8 cellular contexts compared by ENCODE assay signal in the genomic region with DNA sequence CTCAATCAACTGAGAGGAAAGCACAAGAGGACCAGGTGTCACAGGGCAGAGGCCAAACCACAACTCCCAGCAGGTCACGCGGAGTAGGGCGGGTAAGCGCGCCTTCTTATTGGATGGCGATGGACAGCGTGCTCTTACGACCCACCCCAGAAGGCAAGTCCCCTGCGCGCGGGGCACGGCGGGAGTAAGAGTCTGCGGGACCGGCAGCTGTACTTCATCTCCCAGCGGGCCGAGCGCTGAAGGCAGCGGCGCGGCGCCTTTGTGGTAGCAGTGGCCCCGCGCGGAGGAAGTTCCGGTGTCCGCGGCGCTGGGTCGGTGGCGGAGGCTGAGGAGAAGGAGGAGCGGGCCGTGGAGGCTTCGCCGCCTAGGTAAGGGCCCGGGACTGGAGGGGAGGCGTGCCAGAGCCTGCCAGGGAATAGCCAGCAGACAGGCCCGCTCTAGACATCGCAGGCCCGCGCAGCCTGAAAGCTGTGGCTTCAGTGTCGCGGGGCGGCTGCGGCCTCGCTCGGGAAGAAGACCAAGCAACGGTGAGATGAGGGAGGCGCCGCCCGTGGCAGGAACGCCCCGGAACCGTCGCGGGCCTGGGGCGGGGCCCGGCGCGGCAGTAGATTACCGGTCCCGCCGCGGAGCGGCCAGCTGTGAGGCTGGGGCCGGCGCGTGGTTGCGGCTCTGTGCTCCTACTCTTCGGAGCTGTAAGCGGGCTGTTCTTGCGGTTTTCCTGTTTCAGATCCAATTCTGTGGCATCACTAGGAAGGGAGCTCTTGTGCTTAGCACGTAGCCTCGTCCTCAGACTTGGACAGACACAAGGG. TPM values are rescaled to one million over a fixed set of nuclear protein-coding genes. Genes with fewer than 3 reads are reported as not detected.
DNase-seq lines count a peak whose midpoint lies in the region; ATAC-seq, FAIRE-seq and TF ChIP-seq lines count a peak whose summit lies in the region.

A gene with protein sequence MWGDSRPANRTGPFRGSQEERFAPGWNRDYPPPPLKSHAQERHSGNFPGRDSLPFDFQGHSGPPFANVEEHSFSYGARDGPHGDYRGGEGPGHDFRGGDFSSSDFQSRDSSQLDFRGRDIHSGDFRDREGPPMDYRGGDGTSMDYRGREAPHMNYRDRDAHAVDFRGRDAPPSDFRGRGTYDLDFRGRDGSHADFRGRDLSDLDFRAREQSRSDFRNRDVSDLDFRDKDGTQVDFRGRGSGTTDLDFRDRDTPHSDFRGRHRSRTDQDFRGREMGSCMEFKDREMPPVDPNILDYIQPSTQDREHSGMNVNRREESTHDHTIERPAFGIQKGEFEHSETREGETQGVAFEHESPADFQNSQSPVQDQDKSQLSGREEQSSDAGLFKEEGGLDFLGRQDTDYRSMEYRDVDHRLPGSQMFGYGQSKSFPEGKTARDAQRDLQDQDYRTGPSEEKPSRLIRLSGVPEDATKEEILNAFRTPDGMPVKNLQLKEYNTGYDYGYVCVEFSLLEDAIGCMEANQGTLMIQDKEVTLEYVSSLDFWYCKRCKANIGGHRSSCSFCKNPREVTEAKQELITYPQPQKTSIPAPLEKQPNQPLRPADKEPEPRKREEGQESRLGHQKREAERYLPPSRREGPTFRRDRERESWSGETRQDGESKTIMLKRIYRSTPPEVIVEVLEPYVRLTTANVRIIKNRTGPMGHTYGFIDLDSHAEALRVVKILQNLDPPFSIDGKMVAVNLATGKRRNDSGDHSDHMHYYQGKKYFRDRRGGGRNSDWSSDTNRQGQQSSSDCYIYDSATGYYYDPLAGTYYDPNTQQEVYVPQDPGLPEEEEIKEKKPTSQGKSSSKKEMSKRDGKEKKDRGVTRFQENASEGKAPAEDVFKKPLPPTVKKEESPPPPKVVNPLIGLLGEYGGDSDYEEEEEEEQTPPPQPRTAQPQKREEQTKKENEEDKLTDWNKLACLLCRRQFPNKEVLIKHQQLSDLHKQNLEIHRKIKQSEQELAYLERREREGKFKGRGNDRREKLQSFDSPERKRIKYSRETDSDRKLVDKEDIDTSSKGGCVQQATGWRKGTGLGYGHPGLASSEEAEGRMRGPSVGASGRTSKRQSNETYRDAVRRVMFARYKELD (plus strand): TSS at position 293 of the 809 bp plus-strand sequence. CDS start 22,492 bp downstream, outside the sequence.

- peak within 1 kb of the TSS; percentile 95 for H3K27ac ChIP-seq in HepG2 (ENCODE audit: extremely low read length, insufficient read depth, low read length)

- peak; percentile 91 for ATAC-seq in GM19397 (IDR thresholded peaks at IDR 0.05; ENCODE audit: unreplicated experiment)
- peak; percentile 91 for ATAC-seq in HG03571 (IDR thresholded peaks at IDR 0.05; ENCODE audit: unreplicated experiment)
- peak; percentile 97 for ATAC-seq in HepG2

- peak within 1 kb of the TSS; percentile 42 for H2AFZ ChIP-seq in HepG2 (ENCODE audit: low read length)

- H3K27ac Mint-ChIP-seq in CD14-positive monocyte, result peak within 1 kb of the TSS; percentile 93 to 98 (median 96)

- peak; percentile 96 for DNase-seq in CD14-positive monocyte (ENCODE audit: low spot score)
- DNase-seq in NCI-H82 (lab: John Stamatoyannopoulos, UW), result peak; percentile 98
- DNase-seq in activated CD4-positive, alpha-beta T cell treated with anti-CD3 and anti-CD28 coated beads, Interleukin-2, amount 50 U/mL, for 48 hours, result peak; percentile 95 to 97
- peak; percentile 92 to 98 for DNase-seq in dermis microvascular lymphatic vessel endothelial cell (ENCODE audit: low read depth in 2 of 2)
- peak; percentile 97 for DNase-seq in HepG2 (ENCODE audit: low spot score)
- DNase-seq in stimulated activated CD4-positive, alpha-beta T cell treated with anti-CD3 and anti-CD28 coated beads, Interleukin-4, amount 100 ng/mL, for 1 hour, result peak; percentile 95

- H3K4me3 Mint-ChIP-seq in CD14-positive monocyte, result peak within 1 kb of the TSS; percentile 95

- H3K4me1 ChIP-seq in HepG2 (ENCODE audit: insufficient read depth, low read length), result peaks cover 35% of the 10 kb centered on the region

- in situ Hi-C loops in HepG2 (cut with HindIII; ENCODE audit: extremely low pct_ligation_motif_present, low pct_unique_long_range_greater_than_20kb), result no loop called here

- H3K27me3 Mint-ChIP-seq in CD14-positive monocyte (ENCODE audit: low read depth in 3 of 3), result peaks cover 0 to 2% (median 0%) of the 10 kb centered on the region in 3 donors

- peak within 1 kb of the TSS; percentile 84 to 94 (median 93) for H3K4me3 ChIP-seq in HepG2 (replicated peaks in 1 of 3; ENCODE audit: insufficient read depth in 1 of 3, low read depth in 2 of 3, low read length in 3 of 3)

- H3K27me3 ChIP-seq in HepG2 (ENCODE audit: control insufficient read depth in 1 of 2, insufficient read depth in 2 of 2, low read length in 2 of 2), result peaks cover 0 to 2% of the 10 kb centered on the region in 2 experiments; a peak in 2 of 5 replicates

- no peaks in the 10 kb centered on the region for H3K36me3 ChIP-seq in HepG2 (replicated peaks in 1 of 2; ENCODE audit: control insufficient read depth in 1 of 2, insufficient read depth in 2 of 2, low read length in 2 of 2)

- H3K9me3 ChIP-seq in HepG2 (ENCODE audit: low read length), result no peaks in the 10 kb centered on the region

- TF ChIP-seq CTCF in CD14-positive monocyte (IDR thresholded peaks at IDR 0.05), result no peak
- TF ChIP-seq CTCF in HepG2 (CRISPR knock-in tag; IDR thresholded peaks at IDR 0.05), result peak; percentile 25; the same call in 1 of the 2 replicates

- TF ChIP-seq POLR2A in HepG2 (IDR thresholded peaks at IDR 0.05; ENCODE audit: insufficient read depth in 1 of 2, low read depth in 2 of 2, low read length in 2 of 2), result peak; percentile 90 to 93

- CTCF ChIA-PET in HepG2 (lab: Yijun Ruan, JAX; ENCODE audit: low intra/inter-chr PET ratio, low total read pairs), result interaction anchor here (1.3 kb wide), 1 partner anchor 10 kb away, joined by 3 read pairs; a partner anchor contains a TSS

- peaks cover 4 to 15% of the 10 kb centered on the region in 2 donors for H3K36me3 Mint-ChIP-seq in CD14-positive monocyte

- peaks cover 0 to 2% (median 0%) of the 10 kb centered on the region in 7 donors for H3K9me3 Mint-ChIP-seq in CD14-positive monocyte

- BruUV-seq in HepG2 (replicated peaks; lab: Mats Ljungman, UMichigan), result TSS peak; percentile 81

- intact Hi-C loops in CD14-positive monocyte (cut with micrococcal nuclease) (loop anchor here (1.0 to 10.0 kb wide), 2 partner anchors 11 to 225 kb away; a partner anchor contains a TSS), HepG2 (cut with micrococcal nuclease; ENCODE audit: unreplicated experiment) (loop anchor here (1.0 kb wide), 1 partner anchor 10 kb away; no protein-coding TSS in a partner anchor)

- FAIRE-seq in HepG2 (lab: Jason Lieb, UNC), result peak; percentile 92

- peak; percentile 39; the same call in 1 of the 2 replicates for TF ChIP-seq RAD21 in HepG2 (CRISPR knock-in tag; IDR thresholded peaks at IDR 0.05)

- H3K79me2 ChIP-seq in HepG2 (ENCODE audit: insufficient read depth, low read length), result peaks cover 42% of the 10 kb centered on the region

- H3K9ac ChIP-seq in HepG2 (ENCODE audit: insufficient read depth, low read depth, low read length), result peak within 1 kb of the TSS; percentile 90

- POLR2A ChIA-PET in HepG2 (lab: Yijun Ruan, JAX), result interaction anchor here (0.5 to 3.7 kb wide), 13 partner anchors 9 to 1559 kb away, joined by 3 to 93 read pairs (median 3); a partner anchor contains a TSS

- peaks cover 17% of the 10 kb centered on the region for H4K20me1 ChIP-seq in HepG2 (ENCODE audit: insufficient read depth, low read length)

- 0% methylated on average over 16 of the region's 74 CpGs for WGBS in HepG2 (ENCODE audit: low lambda C conversion rate)

- H3K4me2 ChIP-seq in HepG2 (ENCODE audit: low read depth, low read length), result peak within 1 kb of the TSS; percentile 92

- peak in 1 of 2 experiments; percentile 5; a peak in 1 of 4 replicates for TF ChIP-seq EP300 in HepG2 (IDR thresholded peaks at IDR 0.05; ENCODE audit: low read depth in 2 of 2, low read length in 2 of 2)
- TF ChIP-seq EP300 in HepG2 (CRISPR knock-in tag; IDR thresholded peaks at IDR 0.05; ENCODE audit: borderline replicate concordance), result no peak; the same call in 1 of the 2 replicates

- H3K4me1 Mint-ChIP-seq in CD14-positive monocyte, result peaks cover 46% of the 10 kb centered on the region

TF ChIP-seq in HepG2, 621 proteins besides CTCF, POLR2A, EP300 and RAD21 (continues in another document):
- TF ChIP-seq PHF21A (CRISPR knock-in tag; IDR thresholded peaks at IDR 0.05) (peak; percentile 75; the same call in 1 of the 2 replicates), CBFB (CRISPR knock-in tag; IDR thresholded peaks at IDR 0.05) (peak; percentile 49; the same call in 1 of the 2 replicates), CCAR2 (optimal IDR thresholded peaks at IDR 0.05; ENCODE audit: low read depth, low read length) (no peak), ZNF20 (CRISPR knock-in tag; IDR thresholded peaks at IDR 0.05) (0 out of 2 replicates have a peak, but pooled peaks have one; percentile 48), ZNF329 (CRISPR knock-in tag; IDR thresholded peaks at IDR 0.05; ENCODE audit: low read depth) (peak; percentile 79)

RNA-seq across cellular contexts. Expression of the gene that starts here (rescaled TPM):
- polyA plus RNA-seq in CD14-positive monocyte, result 10 to 100 TPM; 11.3 to 17.8 TPM
- 21.4 and 32.1 TPM in 2 replicates for total RNA-seq in dermis microvascular lymphatic vessel endothelial cell
- total RNA-seq in HepG2 (2016; rRNA removed; fragmentation: Illumina TruSeq; extraction: Trizol), result 51.6 and 86.1 TPM in 2 replicates
- total RNA-seq in HepG2 (2016; cell fraction: cytosol; rRNA removed; fragmentation: Illumina TruSeq; extraction: Trizol; ENCODE audit: low read depth), result 26.8 and 28.0 TPM in 2 replicates
- total RNA-seq in HepG2 (2016; cell fraction: insoluble cytoplasmic fraction; rRNA removed; fragmentation: Illumina TruSeq; extraction: Trizol), result 48.1 and 85.0 TPM in 2 replicates
- total RNA-seq in HepG2 (2016; cell fraction: membrane; rRNA removed; fragmentation: Illumina TruSeq; extraction: Trizol), result 31.9 and 32.3 TPM in 2 replicates
- total RNA-seq in HepG2 (2016; cell fraction: nucleus; rRNA removed; fragmentation: Illumina TruSeq; extraction: Trizol), result 95.5 and 119 TPM in 2 replicates
- polyA plus RNA-seq in HepG2 (2011; rRNA removed), result 72.7 and 90.4 TPM in 2 replicates
- 23.6 and 43.4 TPM in 2 replicates for polyA plus RNA-seq in HepG2 (2011; cell fraction: cytosol; rRNA removed)
- polyA plus RNA-seq in HepG2 (2011; cell fraction: nucleus; rRNA removed), result 214 and 295 TPM in 2 replicates
- polyA plus RNA-seq in HepG2 (2012), result 89.9 and 108 TPM in 2 replicates
- polyA plus RNA-seq in HepG2 (2016; cell fraction: cytosol; fragmentation: Illumina TruSeq; extraction: Trizol; ENCODE audit: low read depth), result 5.6 and 7.3 TPM in 2 replicates
- 57.9 and 60.9 TPM in 2 replicates for polyA plus RNA-seq in HepG2 (2016; cell fraction: insoluble cytoplasmic fraction; fragmentation: Illumina TruSeq; extraction: Trizol; ENCODE audit: low read depth)
- 14.4 and 15.0 TPM in 2 replicates for polyA plus RNA-seq in HepG2 (2016; cell fraction: membrane; fragmentation: Illumina TruSeq; extraction: Trizol; ENCODE audit: low read depth)
- polyA plus RNA-seq in HepG2 (2016; cell fraction: nucleus; fragmentation: Illumina TruSeq; extraction: Trizol; ENCODE audit: insufficient read depth, low read depth), result 284 and 293 TPM in 2 replicates
- 15.4 and 24.6 TPM in 2 replicates for polyA minus RNA-seq in HepG2 (2011; rRNA and poly(A)+ RNA removed; ENCODE audit: low replicate concordance)
- 8.0 and 12.9 TPM in 2 replicates for polyA minus RNA-seq in HepG2 (2011; cell fraction: cytosol; rRNA and poly(A)+ RNA removed)
- polyA minus RNA-seq in HepG2 (2011; cell fraction: nucleus; rRNA and poly(A)+ RNA removed), result 74.5 and 93.7 TPM in 2 replicates

Comparison
In these comparisons a context has a peak if more than half of its experiments do, and no peak if none do; other contexts are left out.
1. Peak in every context shown above with its lines: DNase-seq, ATAC-seq, H3K4me3 ChIP-seq and H3K27ac ChIP-seq.